ENCODE assay signal across 8 cellular contexts in genomic region chr10:31353574-31353973, GRCh38. TPM values are rescaled to one million over a fixed set of nuclear protein-coding genes. Genes with fewer than 3 reads are reported as not detected.
DNase-seq lines count a peak whose midpoint lies in the region; ATAC-seq, FAIRE-seq and TF ChIP-seq lines count a peak whose summit lies in the region.

No MANE protein-coding gene starts in this region.

- ATAC-seq in GM21723 (IDR thresholded peaks at IDR 0.05; ENCODE audit: unreplicated experiment) (peak; percentile 84), psoas muscle (peak; percentile 85 to 91 (median 88))

- DNase-seq in activated CD8-positive, alpha-beta memory T cell treated with anti-CD3 and anti-CD28 coated beads, Interleukin-2, amount 50 U/mL, for 1 hour (ENCODE audit: extremely low read depth), result peak; percentile 14
- DNase-seq in activated CD8-positive, alpha-beta memory T cell treated with anti-CD3 and anti-CD28 coated beads, Interleukin-2, amount 50 U/mL, for 48 hours, result no peak
- DNase-seq in HTR-8/SVneo (ENCODE audit: insufficient read length, low spot score) (peak; percentile 20), astrocyte of the hippocampus (ENCODE audit: low read depth, low spot score) (peak; percentile 60), psoas muscle (no peak), NCI-H2227 (lab: John Stamatoyannopoulos, UW; ENCODE audit: unreplicated experiment) (no peak), hippocampal formation (lab: John Stamatoyannopoulos, UW) (no peak)

- peak overlapping the region; percentile 68 for H3K27ac ChIP-seq in psoas muscle

- peak; percentile 23 for TF ChIP-seq CTCF in psoas muscle (IDR thresholded peaks at IDR 0.05)

- intact Hi-C loops in psoas muscle (cut with DNase I), result no loop called here

- no peaks in the 10 kb centered on the region for H3K27me3 ChIP-seq in psoas muscle (ENCODE audit: insufficient read depth in 3 of 3, low read length in 2 of 3)

- no peaks in the 10 kb centered on the region for H3K9me3 ChIP-seq in psoas muscle

- peak; percentile 23 for FAIRE-seq in HTR-8/SVneo (lab: Jason Lieb, UNC)

- peaks cover 80% of the 10 kb centered on the region for H3K4me1 ChIP-seq in psoas muscle

- no peaks in the 10 kb centered on the region for H3K36me3 ChIP-seq in psoas muscle (ENCODE audit: insufficient read depth in 1 of 2, low read depth in 1 of 2)

- H3K4me3 ChIP-seq in psoas muscle, result no peak overlapping the region

RNA-seq across cellular contexts. Expression of gene ZEB1, which starts 34.6 kb away (rescaled TPM):
- total RNA-seq in psoas muscle, result 10 to 100 TPM; 92.0 to 99.8 (median 95.3) TPM
- polyA plus RNA-seq in psoas muscle, result 10 to 100 TPM; 18.7 to 34.2 (median 23.8) TPM

Comparison
In these comparisons a context has a peak if more than half of its experiments do, and no peak if none do; other contexts are left out.
1. DNase-seq: peak in activated CD8-positive, alpha-beta memory T cell treated with anti-CD3 and anti-CD28 coated beads, Interleukin-2, amount 50 U/mL, for 1 hour (single experiment), HTR-8/SVneo (single experiment) and astrocyte of the hippocampus (single experiment); none in activated CD8-positive, alpha-beta memory T cell treated with anti-CD3 and anti-CD28 coated beads, Interleukin-2, amount 50 U/mL, for 48 hours (single experiment), psoas muscle (0 of 2), NCI-H2227 (single experiment) and hippocampal formation (0 of 2).